In genomic region chr3:58019343-58019742, GRCh38 we compare ENCODE assay signal across 12 cellular contexts. TPM values are rescaled to one million over a fixed set of nuclear protein-coding genes. Genes with fewer than 3 reads are reported as not detected.
DNase-seq lines count a peak whose midpoint lies in the region; TF ChIP-seq lines count a peak whose summit lies in the region.
"Had no signal": no experiment of that assay in that cellular context is flagged by ENCODE, and none has a peak within 500 bp of the region (broad histone marks: within the 10 kb centered on the region; RNA-seq: fewer than 3 reads in every experiment).

No MANE protein-coding gene starts in this region.

- H2AFZ ChIP-seq in H9 (ENCODE audit: low read length), result no peak overlapping the region

- H3K79me2 ChIP-seq in H9 (ENCODE audit: insufficient read depth, low read length), result peaks cover 25% of the 10 kb centered on the region; the same call in 1 of the 2 replicates

- H3K36me3 ChIP-seq in esophagus squamous epithelium (no peaks in the 10 kb centered on the region), sigmoid colon (no peaks in the 10 kb centered on the region)
- H3K36me3 ChIP-seq: ovary had no signal

- no peaks in the 10 kb centered on the region for H3K23me2 ChIP-seq in H9 (ENCODE audit: insufficient read length, low read depth, low read length, poor library complexity, severe bottlenecking)

- no peak overlapping the region for H3T11ph ChIP-seq in H9 (ENCODE audit: low read length)

- no peak overlapping the region for H4K5ac ChIP-seq in H9 (ENCODE audit: insufficient read length, low read depth, low read length)

- no peak for TF ChIP-seq POLR2A in esophagus squamous epithelium (IDR thresholded peaks at IDR 0.05)
- no peak for TF ChIP-seq POLR2A in sigmoid colon (IDR thresholded peaks at IDR 0.05)

- no peaks in the 10 kb centered on the region for H3K9me3 ChIP-seq in H9 (ENCODE audit: control insufficient read depth, low read depth, low read length)
- no peaks in the 10 kb centered on the region for H3K9me3 ChIP-seq in esophagus squamous epithelium
- H3K9me3 ChIP-seq in sigmoid colon, result no peaks in the 10 kb centered on the region
- H3K9me3 ChIP-seq: ovary had no signal

- TF ChIP-seq CTCF in H9 (conservative IDR thresholded peaks at IDR 0.05), result no peak
- no peak for TF ChIP-seq CTCF in VCaP (conservative IDR thresholded peaks at IDR 0.05)
- TF ChIP-seq CTCF in esophagus squamous epithelium (IDR thresholded peaks at IDR 0.05), result no peak
- TF ChIP-seq CTCF in sigmoid colon (IDR thresholded peaks at IDR 0.05), result no peak

- no peak overlapping the region for H2BK20ac ChIP-seq in H9 (ENCODE audit: low read depth, low read length, poor library complexity, severe bottlenecking)

- H3K27me3 Mint-ChIP-seq in H9 (ENCODE audit: low read depth), result no peaks in the 10 kb centered on the region; the same call in 1 of the 2 replicates
- H3K27me3 Mint-ChIP-seq: stimulated activated naive CD8-positive, alpha-beta T cell treated with anti-CD3 and anti-CD28 coated beads, Interleukin-15, Interleukin-2, amounts not matched to agents 100 ng/mL and 50 ng/mL, for 24 hours had no signal

- no peak overlapping the region for H3K18ac ChIP-seq in H9 (ENCODE audit: insufficient read length, low read depth, low read length)

- no peak overlapping the region for H3K9ac ChIP-seq in H9 (ENCODE audit: extremely low read depth, insufficient read length, low read length)

- no peak overlapping the region for H3K23ac ChIP-seq in H9 (ENCODE audit: insufficient read length, low read depth, low read length)

- H3K14ac ChIP-seq in H9 (ENCODE audit: insufficient read depth, low read length), result no peak overlapping the region

- H3K27ac ChIP-seq in H9 (ENCODE audit: insufficient read length, low read depth, low read length) (no peak overlapping the region), VCaP (peak overlapping the region; percentile 75), esophagus squamous epithelium (peak overlapping the region; percentile 75 to 87 (median 82)), sigmoid colon (peak overlapping the region; percentile 86 to 93 (median 88))
- H3K27ac ChIP-seq: ovary had no signal

- no peak overlapping the region for H4K91ac ChIP-seq in H9 (ENCODE audit: insufficient read length, low read depth, low read length)

- WGBS in H9 (ENCODE audit: extremely low coverage, insufficient read length, low lambda C conversion rate), result no CpG with 5 or more reads among the region's 1 CpG
- 87 to 88% methylated on average over 1 of the region's 1 CpG for WGBS in esophagus squamous epithelium, 2 donors
- WGBS in sigmoid colon, 2 donors, result 53 to 73% methylated on average over 1 of the region's 1 CpG

- no peak for TF ChIP-seq EP300 in sigmoid colon (IDR thresholded peaks at IDR 0.05)

- no peaks in the 10 kb centered on the region for H4K20me1 ChIP-seq in H9 (ENCODE audit: control insufficient read depth, insufficient read depth, insufficient read length)

- peaks cover 22% of the 10 kb centered on the region; the same call in 1 of the 2 replicates for H3K4me1 ChIP-seq in H9 (ENCODE audit: insufficient read depth, low read length)
- H3K4me1 ChIP-seq in esophagus squamous epithelium, result peaks cover 19 to 98% (median 56%) of the 10 kb centered on the region in 3 donors
- peaks cover 0 to 99% (median 91%) of the 10 kb centered on the region in 4 donors for H3K4me1 ChIP-seq in sigmoid colon

- DNase-seq in H9 (no peak), esophagus squamous epithelium (lab: John Stamatoyannopoulos, UW) (no peak), sigmoid colon (no peak), iPS-NIHi11 (ENCODE audit: low spot score) (no peak), NCI-H2081 (lab: John Stamatoyannopoulos, UW) (no peak), DMS153 treated with DMSO at 0.1 percent for 48 hours (lab: John Stamatoyannopoulos, UW; ENCODE audit: unreplicated experiment) (no peak), DMS 273 (lab: John Stamatoyannopoulos, UW; ENCODE audit: unreplicated experiment) (no peak)
- DNase-seq: activated effector memory CD4-positive, alpha-beta T cell treated with Interleukin-2 at 50 U/mL for 16 hours; NCI-H510A; ovary had no signal

- H2AK5ac ChIP-seq in H9 (ENCODE audit: insufficient read length, low read length), result no peak overlapping the region

- peaks cover 7% of the 10 kb centered on the region for H3K79me1 ChIP-seq in H9 (ENCODE audit: insufficient read depth, low read depth, low read length, poor library complexity, severe bottlenecking)

- no peak overlapping the region; a peak in 1 of 5 replicates for H3K4me3 Mint-ChIP-seq in H9
- H3K4me3 Mint-ChIP-seq: stimulated activated naive CD8-positive, alpha-beta T cell treated with anti-CD3 and anti-CD28 coated beads, Interleukin-15, Interleukin-2, amounts not matched to agents 100 ng/mL and 50 ng/mL, for 24 hours had no signal

- H3K56ac ChIP-seq in H9 (ENCODE audit: insufficient read length, low read depth, low read length), result no peak overlapping the region

- no peak overlapping the region for H3K4me2 ChIP-seq in H9 (ENCODE audit: insufficient read depth, insufficient read length, low read length)

- peak overlapping the region; percentile 97 to 99 (median 99); a peak in 6 of 7 replicates for H3K27ac Mint-ChIP-seq in H9

- intact Hi-C loops in esophagus squamous epithelium (cut with DNase I) (no loop called here), sigmoid colon (cut with DNase I) (no loop called here)

- H3K36me3 Mint-ChIP-seq in H9 (ENCODE audit: insufficient read depth in 1 of 3, low read depth in 3 of 3), result peaks cover 0 to 2% (median 0%) of the 10 kb centered on the region in 3 experiments; a peak in 3 of 7 replicates

- no peak overlapping the region for H2BK15ac ChIP-seq in H9 (ENCODE audit: low read depth, low read length)

- H3K4ac ChIP-seq in H9 (ENCODE audit: low read depth, low read length), result no peak overlapping the region

- H2BK120ac ChIP-seq in H9 (ENCODE audit: low read depth, low read length, poor library complexity, severe bottlenecking), result no peak overlapping the region

- H3K27me3 ChIP-seq in H9 (ENCODE audit: insufficient read depth, low read length) (no peaks in the 10 kb centered on the region), esophagus squamous epithelium (no peaks in the 10 kb centered on the region), sigmoid colon (no peaks in the 10 kb centered on the region)
- H3K27me3 ChIP-seq: ovary had no signal

- H3K4me3 ChIP-seq in esophagus squamous epithelium (no peak overlapping the region), sigmoid colon (no peak overlapping the region)
- H3K4me3 ChIP-seq: ovary had no signal

- peaks cover 58 to 62% of the 10 kb centered on the region in 2 experiments for H3K4me1 Mint-ChIP-seq in H9

- H3K9me3 Mint-ChIP-seq in H9, result no peaks in the 10 kb centered on the region; a peak in 1 of 5 replicates
- H3K9me3 Mint-ChIP-seq: stimulated activated naive CD8-positive, alpha-beta T cell treated with anti-CD3 and anti-CD28 coated beads, Interleukin-15, Interleukin-2, amounts not matched to agents 100 ng/mL and 50 ng/mL, for 24 hours had no signal

- no peak overlapping the region for H4K8ac ChIP-seq in H9 (replicated peaks; ENCODE audit: insufficient read length, low read depth, low read length)

- no peak overlapping the region for H2BK12ac ChIP-seq in H9 (ENCODE audit: insufficient read length, low read depth, low read length)

- H2BK5ac ChIP-seq in H9 (ENCODE audit: insufficient read length, low read length), result no peak overlapping the region

RNA-seq across cellular contexts. Expression of gene FLNB, which starts 11.1 kb away (rescaled TPM):
- total RNA-seq in H9 (2021) (75.8 and 83.4 TPM in 2 replicates), esophagus squamous epithelium (10 to 100 TPM; 65.4 to 77.0 (median 71.5) TPM), sigmoid colon (100 to 1,000 TPM in 1 of 4 donors, 10 to 100 TPM in 3; 51.7 to 121 (median 76.7) TPM)
- polyA plus RNA-seq in sigmoid colon, result 100 to 1,000 TPM; 109 to 277 (median 121) TPM
